ENCODE assay signal across 23 cellular contexts in the genomic region with DNA sequence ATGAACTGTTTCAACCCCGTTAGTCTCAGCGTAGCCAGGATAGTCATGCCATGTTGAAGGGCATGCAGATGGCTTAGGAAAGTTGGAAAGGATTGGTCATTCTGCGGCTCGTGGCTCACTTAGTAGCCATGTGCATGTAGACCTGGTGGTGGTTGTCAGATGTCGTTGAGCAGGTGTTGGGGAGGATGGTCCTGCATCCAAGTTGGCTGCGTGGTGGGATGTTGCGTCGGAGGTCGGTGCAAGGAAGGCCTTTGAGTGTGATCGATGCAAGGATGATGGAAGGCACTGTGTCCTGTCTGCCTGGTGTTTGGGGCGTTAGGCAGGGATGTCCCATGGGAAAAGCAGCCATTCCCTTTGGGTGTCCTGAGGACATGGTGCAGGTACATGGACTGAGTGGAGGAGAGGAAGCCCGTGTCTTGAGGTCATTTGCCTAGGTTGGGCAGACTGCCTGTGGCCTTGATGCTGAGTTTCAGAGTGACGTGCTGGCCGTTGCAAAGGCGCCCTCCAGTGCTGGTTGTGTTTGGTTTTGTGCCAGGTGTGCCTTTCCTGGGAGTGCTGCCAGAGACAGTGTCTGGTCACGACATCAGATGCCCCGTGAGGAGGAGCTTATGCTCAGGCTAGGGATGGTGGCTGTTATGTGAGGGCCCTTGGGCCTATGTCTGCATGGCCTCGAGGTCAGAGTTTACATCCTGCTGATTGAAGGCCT.
DNase-seq lines count a peak whose midpoint lies in the region; ATAC-seq and TF ChIP-seq lines count a peak whose summit lies in the region.
"Had no signal": no experiment of that assay in that cellular context is flagged by ENCODE, and none has a peak within 500 bp of the region (broad histone marks: within the 10 kb centered on the region; RNA-seq: fewer than 3 reads in every experiment).

No MANE protein-coding gene starts in this region.

- TF ChIP-seq CTCF in osteocyte (IDR thresholded peaks at IDR 0.05) (no peak), vagina (IDR thresholded peaks at IDR 0.05) (no peak)

- H3K4me1 Mint-ChIP-seq in osteocyte (ENCODE audit: unreplicated experiment): no peaks in the 10 kb centered on the region
- H3K4me1 Mint-ChIP-seq: brain had no signal

- peaks cover 97% of the 10 kb centered on the region for H3K9me3 ChIP-seq in vagina

- no peak overlapping the region for H3K27ac ChIP-seq in vagina
- H3K27ac ChIP-seq: HL-60, prostate gland, thyroid gland had no signal

- H3K4me3 ChIP-seq in vagina: no peak overlapping the region
- H3K4me3 ChIP-seq: prostate gland, thyroid gland had no signal

- no peak overlapping the region for H3K27ac Mint-ChIP-seq in osteocyte (ENCODE audit: unreplicated experiment)
- H3K27ac Mint-ChIP-seq: brain; dendritic cell treated with granulocyte-macrophage colony-stimulating factor and Interleukin-4, amounts not matched to agents 40 ng/mL and 50 ng/mL, for 4 days had no signal

- no peaks in the 10 kb centered on the region for H3K4me1 ChIP-seq in vagina
- H3K4me1 ChIP-seq: prostate gland, thyroid gland had no signal

- ATAC-seq in left cardiac atrium: no peak
- no peak for ATAC-seq in HG03280 (IDR thresholded peaks at IDR 0.05; ENCODE audit: unreplicated experiment)
- no peak for ATAC-seq in GM19395 (IDR thresholded peaks at IDR 0.05; ENCODE audit: unreplicated experiment)
- ATAC-seq: activated naive CD4-positive, alpha-beta T cell treated with anti-CD3 and anti-CD28 coated beads, Interleukin-2, amount 50 U/mL, for 72 hours; esophagus mucosa; left ventricle myocardium superior; Panc1; SK-N-SH treated with all-trans-retinoic acid at 6 μM for 48 hours had no signal

- DNase-seq in cardiac septum (ENCODE audit: low spot score) (peak; percentile 51), left cardiac atrium (no peak), ecto neural progenitor cell (ENCODE audit: low spot score) (peak; percentile 23), osteocyte (ENCODE audit: extremely low spot score, unreplicated experiment) (peak; percentile 77), vagina (ENCODE audit: extremely low spot score in 2 of 2) (peak; percentile 43 to 56)
- no peak for DNase-seq in activated CD4-positive, alpha-beta T cell treated with anti-CD3 and anti-CD28 coated beads for 1 hour
- DNase-seq: activated CD4-positive, alpha-beta T cell treated with anti-CD3 and anti-CD28 coated beads for 4 hours; activated T-cell treated with anti-CD3 and anti-CD28 coated beads, Interleukin-2, amount 50 U/mL, for 1 hour; left ventricle myocardium superior; NCI-H187 treated with DMSO at 0.1 percent for 48 hours; NCI-H226; T-helper 9 cell had no signal

- no peaks in the 10 kb centered on the region for H3K27me3 Mint-ChIP-seq in osteocyte (ENCODE audit: unreplicated experiment)
- H3K27me3 Mint-ChIP-seq: dendritic cell treated with granulocyte-macrophage colony-stimulating factor and Interleukin-4, amounts not matched to agents 40 ng/mL and 50 ng/mL, for 4 days had no signal

- H3K9me3 Mint-ChIP-seq in osteocyte (ENCODE audit: unreplicated experiment): peaks cover 55% of the 10 kb centered on the region

- peaks cover 0 to 99% of the 10 kb centered on the region in 2 donors for H3K36me3 ChIP-seq in vagina

- H3K27me3 ChIP-seq in vagina: no peaks in the 10 kb centered on the region
- H3K27me3 ChIP-seq: thyroid gland had no signal

- H3K4me3 Mint-ChIP-seq in osteocyte (ENCODE audit: unreplicated experiment): no peak overlapping the region
- H3K4me3 Mint-ChIP-seq: brain; dendritic cell treated with granulocyte-macrophage colony-stimulating factor and Interleukin-4, amounts not matched to agents 40 ng/mL and 50 ng/mL, for 4 days had no signal

- TF ChIP-seq POLR2A in vagina (IDR thresholded peaks at IDR 0.05): no peak

- intact Hi-C loops in cardiac septum (cut with DNase I) (no loop called here), left cardiac atrium (cut with DNase I) (no loop called here), vagina (cut with DNase I) (no loop called here)

- H3K36me3 Mint-ChIP-seq in osteocyte (ENCODE audit: unreplicated experiment): peaks cover 92% of the 10 kb centered on the region

Comparison
In these comparisons a context has a peak if more than half of its experiments do, and no peak if none do; other contexts are left out.
1. DNase-seq: peak in cardiac septum (single experiment), ecto neural progenitor cell (single experiment), osteocyte (single experiment) and vagina (2 of 2); none in left cardiac atrium (single experiment) and activated CD4-positive, alpha-beta T cell treated with anti-CD3 and anti-CD28 coated beads for 1 hour (single experiment).